13 cellular contexts compared by ENCODE assay signal in genomic region chr6:32012941-32013617, GRCh38. TPM values are rescaled to one million over a fixed set of nuclear protein-coding genes. Genes with fewer than 3 reads are reported as not detected.
A peak's percentile ranks its signal among the peaks of the same experiment; 100 is the strongest.
DNase-seq lines count a peak whose midpoint lies in the region; ATAC-seq, FAIRE-seq and TF ChIP-seq lines count a peak whose summit lies in the region.
"Not testable (repeated sequence)": the region's sequence is repeated elsewhere in the genome, so short reads cannot be mapped to it uniquely, and the experiment has no call there.
"Had no signal": no experiment of that assay in that cellular context is flagged by ENCODE, and none has a peak within 500 bp of the region (broad histone marks: within the 10 kb centered on the region; RNA-seq: fewer than 3 reads in every experiment).

No MANE protein-coding gene starts in this region.

- FAIRE-seq in astrocyte (lab: Jason Lieb, UNC) = not testable (repeated sequence)

- not testable (repeated sequence) for H3K4me1 ChIP-seq in astrocyte (ENCODE audit: insufficient read depth, low read length); right cardiac atrium (ENCODE audit: control insufficient read depth, insufficient read depth, low read length); sigmoid colon; aorta (ENCODE audit: control insufficient read depth in 1 of 2, insufficient read depth in 2 of 2, low read length in 2 of 2)

- H3K79me2 ChIP-seq in astrocyte (ENCODE audit: insufficient read depth, low read length) = not testable (repeated sequence)

- H3K4me3 ChIP-seq in astrocyte (ENCODE audit: insufficient read depth, low read depth, low read length); fibroblast of the aortic adventitia (ENCODE audit: low read depth, low read length); right cardiac atrium (ENCODE audit: low read length); sigmoid colon; aorta (ENCODE audit: low read length in 2 of 2): not testable (repeated sequence)

- DNase-seq in Calu3 (peak; percentile 3), activated B cell treated with CpG ODN at 0.5 μM for 24 hours (peak; percentile 11), fibroblast of the aortic adventitia (ENCODE audit: low read depth) (peak; percentile 2), right cardiac atrium (peak; percentile 51 to 71 (median 64)), sigmoid colon (peak; percentile 58), aorta (peak; percentile 50 to 79)
- not testable (repeated sequence) for DNase-seq in astrocyte (ENCODE audit: low read depth)
- DNase-seq in natural killer cell treated with Interleukin-12 subunit alpha and Interleukin-12 subunit beta and Interleukin-15 and Interleukin-18, amount 100 ng/mL, for 72 hours (ENCODE audit: low spot score) = peak; percentile 44

- not testable (repeated sequence) for TF ChIP-seq POLR2A in sigmoid colon (IDR thresholded peaks at IDR 0.05)

- not testable (repeated sequence) for H4K20me1 ChIP-seq in astrocyte (ENCODE audit: insufficient read depth, low read length)

- CTCF ChIA-PET in Calu3 (lab: Charles Lee); activated B cell treated with CpG ODN at 0.5 μM for 24 hours (lab: Charles Lee): not testable (repeated sequence)

- H3K9ac ChIP-seq in astrocyte (ENCODE audit: low read length) = not testable (repeated sequence)

- H2AFZ ChIP-seq in astrocyte (ENCODE audit: low read depth, low read length) = not testable (repeated sequence)

- not testable (repeated sequence) for TF ChIP-seq CTCF in Calu3 (IDR thresholded peaks at IDR 0.05; ENCODE audit: unreplicated experiment); activated B cell treated with CpG ODN at 0.5 μM for 24 hours (IDR thresholded peaks at IDR 0.05); astrocyte (IDR thresholded peaks at IDR 0.05; ENCODE audit: insufficient read depth, low read depth, low read length); fibroblast of the aortic adventitia (IDR thresholded peaks at IDR 0.05; ENCODE audit: insufficient read depth, low read length); sigmoid colon (IDR thresholded peaks at IDR 0.05)

- H3K27ac ChIP-seq in astrocyte (ENCODE audit: low read depth, low read length); right cardiac atrium (ENCODE audit: low read length); sigmoid colon; aorta (ENCODE audit: low read depth in 1 of 2, low read length in 2 of 2): not testable (repeated sequence)

- not testable (repeated sequence) for ATAC-seq in activated B cell treated with CpG ODN at 0.5 μM for 24 hours (ENCODE audit: low read depth); natural killer cell treated with Interleukin-12 subunit alpha and Interleukin-12 subunit beta and Interleukin-15 and Interleukin-18, amount 100 ng/mL, for 72 hours; aorta (ENCODE audit: low FRiP score)
- ATAC-seq in right cardiac atrium = peak; percentile 45 to 48

- not testable (repeated sequence) for BruUV-seq in Calu3 (replicated peaks; lab: Mats Ljungman, UMichigan)

- intact Hi-C loops in Calu3 (cut with micrococcal nuclease; ENCODE audit: unreplicated experiment); activated B cell treated with CpG ODN at 0.5 μM for 24 hours (cut with micrococcal nuclease); right cardiac atrium (cut with DNase I); sigmoid colon (cut with DNase I); aorta (cut with DNase I): not testable (repeated sequence)

- not testable (repeated sequence) for H3K4me1 Mint-ChIP-seq in Calu3 (ENCODE audit: low read depth, unreplicated experiment); activated B cell treated with CpG ODN at 0.5 μM for 24 hours; astrocyte (ENCODE audit: low read depth, unreplicated experiment); natural killer cell treated with Interleukin-12 subunit alpha and Interleukin-12 subunit beta and Interleukin-15 and Interleukin-18, amount 100 ng/mL, for 72 hours (ENCODE audit: low read depth in 2 of 2)

- not testable (repeated sequence) for H3K9me3 ChIP-seq in astrocyte (ENCODE audit: insufficient read depth, low read depth, low read length); right cardiac atrium (ENCODE audit: control insufficient read depth, low read length); sigmoid colon; aorta (ENCODE audit: control insufficient read depth, low read length)

- not testable (repeated sequence) for H3K36me3 ChIP-seq in astrocyte (ENCODE audit: insufficient read depth, low read length); sigmoid colon; aorta (ENCODE audit: control insufficient read depth in 1 of 2, insufficient read depth in 2 of 2, low read length in 1 of 2)

- H3K4me2 ChIP-seq in astrocyte (ENCODE audit: low read length) = not testable (repeated sequence)

- POLR2A ChIA-PET in activated B cell treated with CpG ODN at 0.5 μM for 24 hours (lab: Charles Lee) = not testable (repeated sequence)

- H3K9me3 Mint-ChIP-seq in Calu3 (ENCODE audit: low read depth, unreplicated experiment); activated B cell treated with CpG ODN at 0.5 μM for 24 hours; astrocyte (ENCODE audit: unreplicated experiment); natural killer cell treated with Interleukin-12 subunit alpha and Interleukin-12 subunit beta and Interleukin-15 and Interleukin-18, amount 100 ng/mL, for 72 hours: not testable (repeated sequence)

- not testable (repeated sequence) for H3K4me3 Mint-ChIP-seq in Calu3 (ENCODE audit: low read depth, unreplicated experiment); activated B cell treated with CpG ODN at 0.5 μM for 24 hours; natural killer cell treated with Interleukin-12 subunit alpha and Interleukin-12 subunit beta and Interleukin-15 and Interleukin-18, amount 100 ng/mL, for 72 hours
- H3K4me3 Mint-ChIP-seq in astrocyte (ENCODE audit: unreplicated experiment) = peak overlapping the region; percentile 45

- not testable (repeated sequence) for H3K27me3 ChIP-seq in astrocyte (ENCODE audit: insufficient read depth, low read length); right cardiac atrium (ENCODE audit: control insufficient read depth, insufficient read depth); sigmoid colon; aorta (ENCODE audit: control insufficient read depth in 1 of 2, insufficient read depth in 2 of 2, low read length in 1 of 2)

- H3K27me3 Mint-ChIP-seq in Calu3 (ENCODE audit: unreplicated experiment); activated B cell treated with CpG ODN at 0.5 μM for 24 hours; astrocyte (ENCODE audit: low read depth, unreplicated experiment); natural killer cell treated with Interleukin-12 subunit alpha and Interleukin-12 subunit beta and Interleukin-15 and Interleukin-18, amount 100 ng/mL, for 72 hours: not testable (repeated sequence)

- not testable (repeated sequence) for H3K36me3 Mint-ChIP-seq in Calu3 (ENCODE audit: insufficient read depth, unreplicated experiment); activated B cell treated with CpG ODN at 0.5 μM for 24 hours (ENCODE audit: low read depth); astrocyte (ENCODE audit: low read depth, unreplicated experiment); natural killer cell treated with Interleukin-12 subunit alpha and Interleukin-12 subunit beta and Interleukin-15 and Interleukin-18, amount 100 ng/mL, for 72 hours

- not testable (repeated sequence) for H3K27ac Mint-ChIP-seq in Calu3 (ENCODE audit: unreplicated experiment); activated B cell treated with CpG ODN at 0.5 μM for 24 hours; astrocyte (ENCODE audit: unreplicated experiment); natural killer cell treated with Interleukin-12 subunit alpha and Interleukin-12 subunit beta and Interleukin-15 and Interleukin-18, amount 100 ng/mL, for 72 hours

- TF ChIP-seq EP300 in sigmoid colon (IDR thresholded peaks at IDR 0.05) = not testable (repeated sequence)

- WGBS in right cardiac atrium = 73% methylated on average over 17 of the region's 17 CpGs
- 85 to 90% methylated on average over 17 of the region's 17 CpGs for WGBS in sigmoid colon, 2 donors
- WGBS in aorta, 2 donors = 84 to 87% methylated on average over 16 to 17 of the region's 17 CpGs

RNA-seq across cellular contexts. Expression of gene C4B, which starts 1.5 kb away (rescaled TPM):
- total RNA-seq in Calu3 (2022) (7.8 and 13.4 TPM in 2 replicates), activated B cell treated with CpG ODN at 0.5 μM for 24 hours (5.1 and 5.3 TPM in 2 replicates), astrocyte (3.2 and 3.7 TPM in 2 replicates), fibroblast of the aortic adventitia (ENCODE audit: low replicate concordance) (4.1 and 19.4 TPM in 2 replicates), right cardiac atrium (100 to 1,000 TPM in 3 of 4 donors, 10 to 100 TPM in 1; 86.0 to 163 (median 139) TPM), sigmoid colon (100 to 1,000 TPM in 2 of 4 donors, 10 to 100 TPM in 2; 74.2 to 291 (median 155) TPM), aorta (100 to 1,000 TPM; 149 to 225 TPM)
- polyA plus RNA-seq in right cardiac atrium (41.2 TPM), sigmoid colon (10 to 100 TPM in 1 of 3 donors, 1 to 10 TPM in 2; 3.2 to 64.7 (median 4.2) TPM), aorta (10 to 100 TPM; 10.8 to 49.3 TPM)
- 1 to 10 TPM; 3.4 to 5.0 TPM for total RNA-seq in natural killer cell treated with Interleukin-12 subunit alpha and Interleukin-12 subunit beta and Interleukin-15 and Interleukin-18, amount 100 ng/mL, for 72 hours
- total RNA-seq: GM23338 had no signal

RNA-seq across cellular contexts. Expression of gene CYP21A2, which starts 25.1 kb away (rescaled TPM):
- total RNA-seq in Calu3 (2022) (0.76 and 0.78 TPM in 2 replicates), activated B cell treated with CpG ODN at 0.5 μM for 24 hours (0.10 TPM in 1 of 2 replicates, not detected in the other), astrocyte (0.11 and 0.46 TPM in 2 replicates), fibroblast of the aortic adventitia (ENCODE audit: low replicate concordance) (0.09 and 1.3 TPM in 2 replicates), right cardiac atrium (1 to 10 TPM in 1 of 4 donors, under 1 TPM in 2, not detected in 1; 0.47 to 3.2 (median 0.51) TPM), sigmoid colon (1 to 10 TPM; 1.1 to 4.9 (median 3.2) TPM), aorta (1 to 10 TPM; 2.2 to 2.3 TPM)
- polyA plus RNA-seq in right cardiac atrium (0.48 TPM), sigmoid colon (1 to 10 TPM in 1 of 3 donors, under 1 TPM in 1, not detected in 1; 0.57 to 1.2 TPM), aorta (1 to 10 TPM in 1 of 2 donors, not detected in 1; 3.6 TPM)
- 1 to 10 TPM in 1 of 2 donors, not detected in 1; 1.3 TPM for total RNA-seq in natural killer cell treated with Interleukin-12 subunit alpha and Interleukin-12 subunit beta and Interleukin-15 and Interleukin-18, amount 100 ng/mL, for 72 hours
- total RNA-seq: GM23338, HT-29, M059J, OCI-LY7 had no signal
- polyA plus RNA-seq: CD8-positive, alpha-beta memory T cell had no signal

RNA-seq across cellular contexts. Expression of gene C4A, which starts 31.2 kb away (rescaled TPM):
- total RNA-seq in Calu3 (2022) (13.1 and 20.8 TPM in 2 replicates), activated B cell treated with CpG ODN at 0.5 μM for 24 hours (4.6 and 6.8 TPM in 2 replicates), astrocyte (3.8 and 4.6 TPM in 2 replicates), fibroblast of the aortic adventitia (ENCODE audit: low replicate concordance) (5.2 and 33.5 TPM in 2 replicates), right cardiac atrium (100 to 1,000 TPM in 3 of 4 donors, 10 to 100 TPM in 1; 91.0 to 154 (median 139) TPM), sigmoid colon (100 to 1,000 TPM in 3 of 4 donors, 10 to 100 TPM in 1; 46.7 to 254 (median 179) TPM), aorta (100 to 1,000 TPM; 146 to 258 TPM)
- polyA plus RNA-seq in right cardiac atrium (40.7 TPM), sigmoid colon (10 to 100 TPM in 1 of 3 donors, 1 to 10 TPM in 2; 2.3 to 63.4 (median 3.0) TPM), aorta (10 to 100 TPM in 1 of 2 donors, 1 to 10 TPM in 1; 7.4 to 43.6 TPM)
- 10 to 100 TPM in 1 of 2 donors, 1 to 10 TPM in 1; 4.4 to 13.3 TPM for total RNA-seq in natural killer cell treated with Interleukin-12 subunit alpha and Interleukin-12 subunit beta and Interleukin-15 and Interleukin-18, amount 100 ng/mL, for 72 hours

RNA-seq across cellular contexts. Expression of gene DXO, which starts 41.1 kb away (rescaled TPM):
- 40.9 and 43.6 TPM in 2 replicates for total RNA-seq in Calu3 (2022)
- total RNA-seq in activated B cell treated with CpG ODN at 0.5 μM for 24 hours = 23.7 and 29.4 TPM in 2 replicates
- total RNA-seq in astrocyte = 12.6 and 15.6 TPM in 2 replicates
- total RNA-seq in fibroblast of the aortic adventitia (ENCODE audit: low replicate concordance) = 15.9 and 28.8 TPM in 2 replicates
- total RNA-seq in right cardiac atrium = 10 to 100 TPM; 12.0 to 17.2 (median 16.1) TPM
- 16.9 TPM for polyA plus RNA-seq in right cardiac atrium
- 10 to 100 TPM; 11.4 to 27.5 TPM for total RNA-seq in natural killer cell treated with Interleukin-12 subunit alpha and Interleukin-12 subunit beta and Interleukin-15 and Interleukin-18, amount 100 ng/mL, for 72 hours
- 10 to 100 TPM; 11.4 to 22.7 (median 18.3) TPM for total RNA-seq in sigmoid colon
- polyA plus RNA-seq in sigmoid colon = 10 to 100 TPM in 1 of 3 donors, 1 to 10 TPM in 2; 8.4 to 17.3 (median 9.9) TPM
- 10 to 100 TPM; 20.2 to 20.5 TPM for total RNA-seq in aorta
- 10 to 100 TPM in 1 of 2 donors, 1 to 10 TPM in 1; 5.1 to 41.7 TPM for polyA plus RNA-seq in aorta

RNA-seq across cellular contexts. Expression of gene SKIC2, which starts 54.1 kb away (rescaled TPM):
- total RNA-seq in Calu3 (2022) (182 and 201 TPM in 2 replicates), activated B cell treated with CpG ODN at 0.5 μM for 24 hours (95.8 and 102 TPM in 2 replicates), astrocyte (75.3 and 79.1 TPM in 2 replicates), fibroblast of the aortic adventitia (ENCODE audit: low replicate concordance) (30.7 and 42.8 TPM in 2 replicates), right cardiac atrium (10 to 100 TPM; 36.5 to 43.1 (median 37.0) TPM), sigmoid colon (10 to 100 TPM; 22.1 to 73.4 (median 33.4) TPM), aorta (10 to 100 TPM; 53.8 to 90.3 TPM)
- polyA plus RNA-seq in right cardiac atrium (28.9 TPM), sigmoid colon (10 to 100 TPM; 25.0 to 68.2 (median 30.6) TPM), aorta (100 to 1,000 TPM in 1 of 2 donors, 10 to 100 TPM in 1; 26.7 to 188 TPM)
- total RNA-seq in natural killer cell treated with Interleukin-12 subunit alpha and Interleukin-12 subunit beta and Interleukin-15 and Interleukin-18, amount 100 ng/mL, for 72 hours = 100 to 1,000 TPM; 103 to 164 TPM
